ENCODE assay signal across 6 cellular contexts in the genomic region with DNA sequence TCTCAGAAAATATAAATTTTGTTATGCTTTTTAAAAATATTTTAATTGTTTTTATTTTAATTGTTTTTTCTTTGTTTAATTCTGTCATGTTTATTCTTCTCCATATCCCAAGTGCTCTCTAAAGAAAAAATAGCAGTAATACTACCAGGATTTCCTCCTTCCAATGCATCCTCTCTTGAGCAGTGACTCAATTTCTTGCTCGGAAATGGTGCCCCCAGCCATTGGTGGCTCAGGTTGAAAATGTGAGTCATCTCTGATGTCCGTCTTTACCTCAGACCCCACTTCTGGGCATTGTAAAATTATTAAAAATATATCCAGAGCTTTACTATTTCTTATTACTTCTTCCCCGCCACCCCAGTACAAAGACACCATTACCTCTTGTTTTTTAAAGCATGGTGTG.
"Had no signal": no experiment of that assay in that cellular context is flagged by ENCODE, and none has a peak within 500 bp of the region (broad histone marks: within the 10 kb centered on the region; RNA-seq: fewer than 3 reads in every experiment).

No MANE protein-coding gene starts in this region.

- H2AFZ ChIP-seq: GM23248 had no signal

- DNase-seq: GM23248, H9, HCEC 1CT, KBM-7 had no signal

- H3K9ac ChIP-seq: GM23248 had no signal

- H3K27ac ChIP-seq: GM23248 had no signal

- FAIRE-seq: H1, HepG2 had no signal

- H3K4me3 ChIP-seq: GM23248 had no signal
